ENCODE assay signal across 3 cellular contexts in genomic region chr5:15492545-15492944, GRCh38.
TF ChIP-seq lines count a peak whose summit lies in the region.

No MANE protein-coding gene starts in this region.

TF ChIP-seq in GM23338, 12 proteins besides CTCF, POLR2A, EP300 and RAD21 (continues in another document):
- no peak for TF ChIP-seq REST (IDR thresholded peaks at IDR 0.05; ENCODE audit: unreplicated experiment)
- no peak for TF ChIP-seq ZNF114 (CRISPR knock-in tag; IDR thresholded peaks at IDR 0.05)
- no peak for TF ChIP-seq STAT1 (IDR thresholded peaks at IDR 0.05; ENCODE audit: unreplicated experiment)
- no peak for TF ChIP-seq EZH2 (IDR thresholded peaks at IDR 0.05; ENCODE audit: low read depth, unreplicated experiment)
- no peak for TF ChIP-seq NANOG (IDR thresholded peaks at IDR 0.05; ENCODE audit: borderline replicate concordance)
- no peak for TF ChIP-seq ETS1 (IDR thresholded peaks at IDR 0.05)
- no peak for TF ChIP-seq CREB1 (CRISPR knock-in tag; IDR thresholded peaks at IDR 0.05; ENCODE audit: low read depth)
- no peak for TF ChIP-seq ZNF331 (CRISPR knock-in tag; IDR thresholded peaks at IDR 0.05; ENCODE audit: low read depth)

TF ChIP-seq in endothelial cell of umbilical vein, 7 proteins besides CTCF, POLR2A, EP300 and RAD21 (continued from another document):
- TF ChIP-seq FOS (IDR thresholded peaks at IDR 0.05; ENCODE audit: borderline replicate concordance, insufficient read depth, low read length) (no peak), MAX (IDR thresholded peaks at IDR 0.05; ENCODE audit: insufficient read depth, insufficient read length) (no peak)

TF ChIP-seq in SK-N-SH treated with all-trans-retinoic acid at 6 μM for 48 hours, 23 proteins besides CTCF, POLR2A, EP300 and RAD21 (continued from another document):
- TF ChIP-seq POU6F1 (CRISPR knock-in tag; IDR thresholded peaks at IDR 0.05; ENCODE audit: borderline replicate concordance, low read depth), result no peak
- no peak for TF ChIP-seq ZFP3 (CRISPR knock-in tag; IDR thresholded peaks at IDR 0.05)
- TF ChIP-seq ZNF8 (CRISPR knock-in tag; IDR thresholded peaks at IDR 0.05), result no peak
- TF ChIP-seq ZFP30 (CRISPR knock-in tag; IDR thresholded peaks at IDR 0.05), result no peak
- no peak for TF ChIP-seq GLIS3 (CRISPR knock-in tag; IDR thresholded peaks at IDR 0.05)
